In the genomic region with DNA sequence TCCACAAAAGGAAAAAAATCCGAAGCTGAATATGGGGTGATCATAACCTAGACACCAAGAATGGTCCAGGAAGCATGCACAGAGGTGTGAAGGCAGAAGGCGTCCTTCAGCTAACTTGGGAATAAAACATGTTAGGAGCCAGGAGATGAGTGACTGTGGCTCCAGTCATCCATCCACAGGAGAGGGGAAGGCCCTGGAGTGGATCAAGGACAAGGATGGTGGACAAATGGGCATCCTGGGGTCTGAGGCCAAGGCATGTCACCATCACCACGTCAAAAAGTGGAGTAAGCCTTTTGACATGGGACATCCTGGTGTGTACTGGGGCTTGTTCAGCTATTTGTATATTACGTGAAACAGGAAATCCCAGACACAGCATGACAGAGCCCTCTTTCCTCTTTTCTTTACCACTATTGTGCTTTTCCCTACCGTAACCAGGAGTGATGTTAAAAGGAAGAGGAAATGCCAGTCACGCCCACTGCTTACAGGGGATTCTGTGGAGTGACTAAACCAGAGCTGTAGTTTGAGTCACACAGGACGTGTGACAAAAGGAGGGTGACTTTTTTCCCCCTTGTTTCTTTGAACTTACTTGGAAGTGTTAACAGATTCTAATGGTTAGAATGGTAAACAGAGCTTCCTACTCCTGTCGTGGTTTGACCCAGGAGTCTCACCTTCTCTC, we compare ENCODE assay signal across 9 cellular contexts. TPM values are rescaled to one million over a fixed set of nuclear protein-coding genes. Genes with fewer than 3 reads are reported as not detected.
A peak's percentile ranks its signal among the peaks of the same experiment; 100 is the strongest.
DNase-seq lines count a peak whose midpoint lies in the region; ATAC-seq, FAIRE-seq and TF ChIP-seq lines count a peak whose summit lies in the region.
"Had no signal": no experiment of that assay in that cellular context is flagged by ENCODE, and none has a peak within 500 bp of the region (broad histone marks: within the 10 kb centered on the region; RNA-seq: fewer than 3 reads in every experiment).

No MANE protein-coding gene starts in this region.

- no peaks in the 10 kb centered on the region for H3K9me1 ChIP-seq in K562 (ENCODE audit: control insufficient read depth, insufficient read depth, low read length)

- no peaks in the 10 kb centered on the region for H3K79me2 ChIP-seq in K562 (ENCODE audit: control insufficient read depth, insufficient read depth, low read length)

- no peak overlapping the region for H3K4me2 ChIP-seq in K562 (ENCODE audit: insufficient read depth, low read length)

- H3K4me1 ChIP-seq in K562 (replicated peaks in 1 of 2; ENCODE audit: control insufficient read depth in 2 of 2, insufficient read depth in 2 of 2, low read length in 2 of 2) (no peaks in the 10 kb centered on the region; a peak in 3 of 5 replicates), lower lobe of right lung (peaks cover 53% of the 10 kb centered on the region), urinary bladder (ENCODE audit: insufficient read depth) (peaks cover 2% of the 10 kb centered on the region)

- ATAC-seq in GM18511 (IDR thresholded peaks at IDR 0.05; ENCODE audit: unreplicated experiment), result peak; percentile 76
- peak; percentile 81 for ATAC-seq in HG02759 (IDR thresholded peaks at IDR 0.05; ENCODE audit: unreplicated experiment)
- no peak; the same call in 2 of the 3 replicates for ATAC-seq in K562
- ATAC-seq in lower lobe of right lung, result peak; percentile 92 to 94

- H3K36me3 ChIP-seq in K562 (ENCODE audit: control insufficient read depth, insufficient read depth, low read length) (no peaks in the 10 kb centered on the region), lower lobe of right lung (no peaks in the 10 kb centered on the region), urinary bladder (ENCODE audit: insufficient read depth) (no peaks in the 10 kb centered on the region)

- H3K9me3 ChIP-seq in K562 (replicated peaks; ENCODE audit: control insufficient read depth, insufficient read depth, low read depth, low read length) (no peaks in the 10 kb centered on the region), lower lobe of right lung (no peaks in the 10 kb centered on the region)

- no peak for TF ChIP-seq EP300 in K562 (IDR thresholded peaks at IDR 0.05; ENCODE audit: low read length)

- no peak for FAIRE-seq in K562 (lab: Jason Lieb, UNC)
- FAIRE-seq: TTC549 had no signal

- H4K20me1 ChIP-seq in K562 (replicated peaks; ENCODE audit: control insufficient read depth, insufficient read depth, low read length), result no peaks in the 10 kb centered on the region

- no TSS peak for BruUV-seq in K562 (replicated peaks; lab: Mats Ljungman, UMichigan)

- no peak overlapping the region for H3K9ac ChIP-seq in K562 (ENCODE audit: insufficient read depth in 1 of 2, low read depth in 2 of 2, low read length in 2 of 2)

- no peak for TF ChIP-seq POLR2A in K562 (conservative IDR thresholded peaks at IDR 0.05)

- H3K4me3 ChIP-seq in K562 (no peak overlapping the region), lower lobe of right lung (no peak overlapping the region), urinary bladder (ENCODE audit: low read depth, low read length) (no peak overlapping the region)

- intact Hi-C loops in K562 (cut with micrococcal nuclease), result no loop called here
- intact Hi-C loops in lower lobe of right lung (cut with DNase I), result no loop called here

- no peak for TF ChIP-seq RAD21 in K562 (CRISPR knock-in tag; conservative IDR thresholded peaks at IDR 0.05 in 1 of 2, IDR thresholded peaks at IDR 0.05 in 1 of 2)

- WGBS in K562 (ENCODE audit: insufficient coverage, low coverage, missing lambda C conversion rate), result 36% methylated on average over 6 of the region's 8 CpGs
- WGBS in urinary bladder, result 42% methylated on average over 8 of the region's 8 CpGs

- no peak for TF ChIP-seq CTCF in K562 (IDR thresholded peaks at IDR 0.05 in 2 of 3, conservative IDR thresholded peaks at IDR 0.05 in 1 of 3; ENCODE audit: insufficient read depth in 2 of 3, low read depth in 1 of 3, low read length in 3 of 3)
- no peak for TF ChIP-seq CTCF in lower lobe of right lung (IDR thresholded peaks at IDR 0.05)

- in situ Hi-C loops in K562 (cut with MboI), result no loop called here

- H2AFZ ChIP-seq in K562 (ENCODE audit: low read depth, low read length), result 0 out of 2 replicates have a peak overlapping the region, but pooled peaks have one; percentile 53

- DNase-seq in NOMO-1 treated with dmso at 0.1 percent for 144 hours (lab: John Stamatoyannopoulos, UW; ENCODE audit: unreplicated experiment) (peak; percentile 60), K562 (ENCODE audit: extremely low read depth in 1 of 4, low spot score in 3 of 4) (peak in 1 of 4 experiments; percentile 15), lower lobe of right lung (no peak), SIG-M5 (lab: John Stamatoyannopoulos, UW) (no peak), activated gamma-delta T cell treated with Interleukin-2 at 50 U/mL for 16 hours (no peak)

- POLR2A ChIA-PET in K562 (lab: Yijun Ruan, JAX), result interaction anchor here (0.7 kb wide), 1 partner anchor 216 kb away, joined by 3 read pairs; no protein-coding TSS in a partner anchor

- CTCF ChIA-PET in K562 (lab: Yijun Ruan, JAX; ENCODE audit: low intra/inter-chr PET ratio), result no interaction called here

- no peak overlapping the region for H3K27ac ChIP-seq in K562 (ENCODE audit: extremely low read depth, low read depth, low read length)
- H3K27ac ChIP-seq in lower lobe of right lung, result peak overlapping the region; percentile 67
- peak overlapping the region; percentile 81 for H3K27ac ChIP-seq in urinary bladder (ENCODE audit: low read depth)

- peaks cover 0 to under 1% of the 10 kb centered on the region in 2 experiments; a peak in 1 of 5 replicates for H3K27me3 ChIP-seq in K562 (ENCODE audit: control insufficient read depth in 2 of 2, insufficient read depth in 2 of 2, low read length in 2 of 2)
- no peaks in the 10 kb centered on the region for H3K27me3 ChIP-seq in lower lobe of right lung (ENCODE audit: low read depth)

RNA-seq across cellular contexts. Expression of a gene that starts 15.4 kb away (rescaled TPM):
- 0.25 and 1.2 TPM in 2 replicates for total RNA-seq in K562 (2011; cell fraction: chromatin; rRNA removed; ENCODE audit: low replicate concordance)
- total RNA-seq in K562 (2011; cell fraction: nucleolus; rRNA removed), result 0.26 and 1.2 TPM in 2 replicates
- 0.81 and 0.92 TPM in 2 replicates for total RNA-seq in K562 (2011; cell fraction: nucleoplasm; rRNA removed)
- 0.45 and 0.54 TPM in 2 replicates for total RNA-seq in K562 (2014; rRNA removed)
- 0.45 and 0.65 TPM in 2 replicates for total RNA-seq in K562 (2014; rRNA removed; fragmentation: Illumina TruSeq; extraction: Trizol)
- total RNA-seq in K562 (2015; rRNA removed; fragmentation: Illumina TruSeq; extraction: Trizol), result 1.2 and 1.4 TPM in 2 replicates
- 0.47 and 0.51 TPM in 2 replicates for total RNA-seq in K562 (2021)
- polyA plus RNA-seq in K562 (2011; rRNA removed), result 0.82 and 1.4 TPM in 2 replicates
- polyA plus RNA-seq in K562 (2011; cell fraction: cytosol; rRNA removed), result 0.39 and 1.0 TPM in 2 replicates
- polyA plus RNA-seq in K562 (2011; cell fraction: nucleus; rRNA removed), result 1.4 and 2.2 TPM in 2 replicates
- polyA plus RNA-seq in K562 (2012), result 0.51 and 1.1 TPM in 2 replicates
- polyA plus RNA-seq in K562 (2014; fragmentation: Illumina TruSeq; extraction: Trizol), result 0.78 and 0.83 TPM in 2 replicates
- under 1 TPM; 0.53 to 0.55 TPM for polyA plus RNA-seq in K562 (2014; fragmentation: Nextera tagmentation; extraction: Ambion mirVana)
- polyA plus RNA-seq in K562 (2014; rRNA removed), result 0.19 and 0.51 TPM in 2 replicates
- polyA minus RNA-seq in K562 (2011; rRNA and poly(A)+ RNA removed), result 1.2 and 2.4 TPM in 2 replicates
- polyA minus RNA-seq in K562 (2011; cell fraction: cytosol; rRNA and poly(A)+ RNA removed), result 1.6 TPM in 1 of 2 replicates, not detected in the other
- polyA minus RNA-seq in K562 (2011; cell fraction: nucleus; rRNA and poly(A)+ RNA removed), result 0.40 and 0.56 TPM in 2 replicates
- 81.1 TPM for total RNA-seq in lower lobe of right lung
- total RNA-seq in urinary bladder, result 38.8 TPM
- 20.2 TPM for polyA plus RNA-seq in urinary bladder

RNA-seq across cellular contexts. Expression of a gene that starts 57.4 kb away (rescaled TPM):
- 21.1 and 36.0 TPM in 2 replicates for total RNA-seq in K562 (2011; cell fraction: chromatin; rRNA removed; ENCODE audit: low replicate concordance)
- 12.8 and 13.3 TPM in 2 replicates for total RNA-seq in K562 (2011; cell fraction: nucleolus; rRNA removed)
- 19.5 and 20.5 TPM in 2 replicates for total RNA-seq in K562 (2011; cell fraction: nucleoplasm; rRNA removed)
- total RNA-seq in K562 (2014; rRNA removed) (13.6 and 14.1 TPM in 2 replicates), K562 (2014; rRNA removed; fragmentation: Illumina TruSeq; extraction: Trizol) (20.1 and 20.3 TPM in 2 replicates), K562 (2015; rRNA removed; fragmentation: Illumina TruSeq; extraction: Trizol) (25.1 and 26.0 TPM in 2 replicates), K562 (2021) (18.1 and 19.3 TPM in 2 replicates), lower lobe of right lung (36.4 TPM), urinary bladder (28.4 TPM)
- polyA plus RNA-seq in K562 (2011; rRNA removed) (18.3 and 20.7 TPM in 2 replicates), K562 (2014; fragmentation: Illumina TruSeq; extraction: Trizol) (18.3 and 24.0 TPM in 2 replicates), K562 (2014; fragmentation: Nextera tagmentation; extraction: Ambion mirVana) (10 to 100 TPM; 21.5 to 30.1 TPM), K562 (2014; rRNA removed) (28.5 and 30.5 TPM in 2 replicates), urinary bladder (26.1 TPM)
- 4.8 and 9.3 TPM in 2 replicates for polyA plus RNA-seq in K562 (2011; cell fraction: cytosol; rRNA removed)
- polyA plus RNA-seq in K562 (2011; cell fraction: nucleus; rRNA removed), result 46.1 and 62.4 TPM in 2 replicates
- 14.5 and 16.2 TPM in 2 replicates for polyA plus RNA-seq in K562 (2012)
- 16.4 and 19.0 TPM in 2 replicates for polyA minus RNA-seq in K562 (2011; rRNA and poly(A)+ RNA removed)
- 4.9 and 6.0 TPM in 2 replicates for polyA minus RNA-seq in K562 (2011; cell fraction: cytosol; rRNA and poly(A)+ RNA removed)
- polyA minus RNA-seq in K562 (2011; cell fraction: nucleus; rRNA and poly(A)+ RNA removed), result 19.4 and 32.9 TPM in 2 replicates

RNA-seq across cellular contexts. Expression of a gene that starts 57.7 kb away (rescaled TPM):
- total RNA-seq in K562 (2011; cell fraction: chromatin; rRNA removed; ENCODE audit: low replicate concordance), result 27.4 and 67.4 TPM in 2 replicates
- total RNA-seq in K562 (2011; cell fraction: nucleolus; rRNA removed), result 15.8 and 20.4 TPM in 2 replicates
- total RNA-seq in K562 (2011; cell fraction: nucleoplasm; rRNA removed), result 33.9 and 50.8 TPM in 2 replicates
- total RNA-seq in K562 (2014; rRNA removed), result 20.1 and 20.8 TPM in 2 replicates
- total RNA-seq in K562 (2014; rRNA removed; fragmentation: Illumina TruSeq; extraction: Trizol), result 20.9 and 26.7 TPM in 2 replicates
- total RNA-seq in K562 (2015; rRNA removed; fragmentation: Illumina TruSeq; extraction: Trizol), result 21.4 and 22.1 TPM in 2 replicates
- 20.4 and 21.2 TPM in 2 replicates for total RNA-seq in K562 (2021)
- polyA plus RNA-seq in K562 (2011; rRNA removed), result 12.2 and 15.9 TPM in 2 replicates
- polyA plus RNA-seq in K562 (2011; cell fraction: cytosol; rRNA removed), result 8.9 and 11.0 TPM in 2 replicates
- polyA plus RNA-seq in K562 (2011; cell fraction: nucleus; rRNA removed), result 16.9 and 18.1 TPM in 2 replicates
- 8.7 and 9.5 TPM in 2 replicates for polyA plus RNA-seq in K562 (2012)
- polyA plus RNA-seq in K562 (2014; fragmentation: Illumina TruSeq; extraction: Trizol), result 14.9 and 15.7 TPM in 2 replicates
- 10 to 100 TPM in 1 of 2 experiments, 1 to 10 TPM in 1; 9.3 to 13.3 TPM for polyA plus RNA-seq in K562 (2014; fragmentation: Nextera tagmentation; extraction: Ambion mirVana)
- 15.7 and 16.0 TPM in 2 replicates for polyA plus RNA-seq in K562 (2014; rRNA removed)
- polyA minus RNA-seq in K562 (2011; rRNA and poly(A)+ RNA removed), result 24.5 and 26.7 TPM in 2 replicates
- 7.0 and 9.0 TPM in 2 replicates for polyA minus RNA-seq in K562 (2011; cell fraction: cytosol; rRNA and poly(A)+ RNA removed)
- 37.7 and 53.9 TPM in 2 replicates for polyA minus RNA-seq in K562 (2011; cell fraction: nucleus; rRNA and poly(A)+ RNA removed)
- 36.9 TPM for total RNA-seq in lower lobe of right lung
- 42.4 TPM for total RNA-seq in urinary bladder
- 13.1 TPM for polyA plus RNA-seq in urinary bladder

Comparison
In these comparisons a context has a peak if more than half of its experiments do, and no peak if none do; other contexts are left out.
1. RNA of a gene that starts 15.4 kb away (total RNA-seq): 81.1 TPM in lower lobe of right lung (single experiment) and 38.8 TPM in urinary bladder (single experiment); 0.25 to 1.4 TPM in K562; every median in the first group is over 10 times any median in the second.